Comparison of ENCODE assay signal across 10 cellular contexts in genomic region chr1:209095627-209096595, GRCh38.
DNase-seq lines count a peak whose midpoint lies in the region; ATAC-seq and TF ChIP-seq lines count a peak whose summit lies in the region.
"Had no signal": no experiment of that assay in that cellular context is flagged by ENCODE, and none has a peak within 500 bp of the region (broad histone marks: within the 10 kb centered on the region; RNA-seq: fewer than 3 reads in every experiment).

No MANE protein-coding gene starts in this region.

- no peaks in the 10 kb centered on the region for H3F3A ChIP-seq in PC-9 (ENCODE audit: insufficient read depth, low read depth)

- H3K27ac ChIP-seq in PC-9 = no peak overlapping the region
- H3K27ac ChIP-seq: C4-2B had no signal

- no peaks in the 10 kb centered on the region for H3K9me3 ChIP-seq in PC-9 (ENCODE audit: insufficient read depth, low read depth)

- H3K27me3 ChIP-seq in PC-9 (ENCODE audit: insufficient read depth, low read depth) = peaks cover 6% of the 10 kb centered on the region; the same call in 1 of the 2 replicates

- no peak overlapping the region for H3K4me2 ChIP-seq in PC-9

- no peak for ATAC-seq in Right ventricle myocardium superior (ENCODE audit: poor library complexity)

- intact Hi-C loops in PC-9 (cut with micrococcal nuclease; ENCODE audit: unreplicated experiment) (no loop called here), Right ventricle myocardium superior (cut with DNase I) (no loop called here)

- peaks cover 16% of the 10 kb centered on the region for H3K4me1 ChIP-seq in PC-9 (replicated peaks; ENCODE audit: insufficient read depth)

- TF ChIP-seq CTCF in PC-9 (conservative IDR thresholded peaks at IDR 0.05) = no peak

- DNase-seq in AG20443 (ENCODE audit: low spot score) (peak; percentile 65), GOT3 (lab: John Stamatoyannopoulos, UW) (peak; percentile 38), PC-9 (peak; percentile 40 to 57), iris pigment epithelial cell (ENCODE audit: low read depth) (peak; percentile 39), cortex of kidney (lab: John Stamatoyannopoulos, UW) (no peak), NCI-H1436 treated with DMSO at 0.1 percent for 48 hours (lab: John Stamatoyannopoulos, UW) (no peak), Right ventricle myocardium superior (no peak)
- DNase-seq in stimulated activated CD4-positive, alpha-beta T cell treated with anti-CD3 and anti-CD28 coated beads, Interleukin-2, amount 100 ng/mL, for 48 hours = no peak
- DNase-seq: OCI-M1 had no signal

- H3K9me2 ChIP-seq in PC-9 (ENCODE audit: insufficient read depth) = no peaks in the 10 kb centered on the region

- POLR2A ChIA-PET in PC-9 (lab: Charles Lee; ENCODE audit: unreplicated experiment) = no interaction called here

- BruUV-seq in PC-9 (replicated peaks; lab: Mats Ljungman, UMichigan) = no TSS peak

- H3K4me3 ChIP-seq in PC-9 = no peak overlapping the region

- no peak overlapping the region for H2AFZ ChIP-seq in PC-9

- no peaks in the 10 kb centered on the region for H3K79me2 ChIP-seq in PC-9 (ENCODE audit: low read depth)

- H4K20me1 ChIP-seq in PC-9 (ENCODE audit: insufficient read depth) = no peaks in the 10 kb centered on the region

- H3K36me3 ChIP-seq in PC-9 (ENCODE audit: low read depth) = no peaks in the 10 kb centered on the region

- CTCF ChIA-PET in PC-9 (lab: Charles Lee) = interaction anchor here (0.7 kb wide), 1 partner anchor 1074 kb away, joined by 5 read pairs; no protein-coding TSS in a partner anchor

Comparison
In these comparisons a context has a peak if more than half of its experiments do, and no peak if none do; other contexts are left out.
1. DNase-seq: peak in AG20443 (single experiment), GOT3 (single experiment), PC-9 (2 of 2) and iris pigment epithelial cell (single experiment); none in stimulated activated CD4-positive, alpha-beta T cell treated with anti-CD3 and anti-CD28 coated beads, Interleukin-2, amount 100 ng/mL, for 48 hours (0 of 2), cortex of kidney (single experiment), NCI-H1436 treated with DMSO at 0.1 percent for 48 hours (single experiment) and Right ventricle myocardium superior (single experiment).